10 cellular contexts compared by ENCODE assay signal in genomic region chr3:16378415-16378814, GRCh38.
DNase-seq lines count a peak whose midpoint lies in the region; ATAC-seq and TF ChIP-seq lines count a peak whose summit lies in the region.
"Had no signal": no experiment of that assay in that cellular context is flagged by ENCODE, and none has a peak within 500 bp of the region (broad histone marks: within the 10 kb centered on the region; RNA-seq: fewer than 3 reads in every experiment).

No MANE protein-coding gene starts in this region.

- TF ChIP-seq CTCF in osteoblast (IDR thresholded peaks at IDR 0.05; ENCODE audit: extremely low read depth, low read depth, low read length) (no peak), lower leg skin (IDR thresholded peaks at IDR 0.05) (no peak)

- peaks cover 17% of the 10 kb centered on the region for H3K9me3 Mint-ChIP-seq in activated CD4-positive, alpha-beta memory T cell treated with anti-CD3 and anti-CD28 coated beads for 36 hours
- H3K9me3 Mint-ChIP-seq in activated CD4-positive, alpha-beta memory T cell treated with anti-CD3 and anti-CD28 coated beads, Interleukin-2, amount 10 ng/mL, durations not matched to agents 7 days and 5 days, result peaks cover 25% of the 10 kb centered on the region
- H3K9me3 Mint-ChIP-seq in activated CD8-positive, alpha-beta T cell treated with anti-CD3 and anti-CD28 coated beads, Interleukin-2, amount 10 ng/mL, durations not matched to agents 7 days and 5 days (ENCODE audit: insufficient read depth), result peaks cover 18% of the 10 kb centered on the region

- TF ChIP-seq POLR2A in lower leg skin (IDR thresholded peaks at IDR 0.05), result no peak

- WGBS in lower leg skin, 2 donors, result 74% methylated on average over 3 of the region's 3 CpGs

- H3K4me2 ChIP-seq in osteoblast (ENCODE audit: insufficient read depth, low read length), result no peak overlapping the region

- CTCF ChIA-PET in activated CD4-positive, alpha-beta memory T cell treated with anti-CD3 and anti-CD28 coated beads for 36 hours (lab: Charles Lee), result interaction anchor here (0.6 to 1.1 kb wide), 2 partner anchors 59 to 88 kb away, joined by 3 read pairs; no protein-coding TSS in a partner anchor
- CTCF ChIA-PET in activated CD4-positive, alpha-beta memory T cell treated with anti-CD3 and anti-CD28 coated beads, Interleukin-2, amount 10 ng/mL, durations not matched to agents 7 days and 5 days (lab: Charles Lee), result interaction anchor here (1.4 kb wide), 1 partner anchor 173 kb away, joined by 3 read pairs; no protein-coding TSS in a partner anchor
- CTCF ChIA-PET in activated CD8-positive, alpha-beta T cell treated with anti-CD3 and anti-CD28 coated beads, Interleukin-2, amount 10 ng/mL, durations not matched to agents 7 days and 5 days (lab: Charles Lee), result interaction anchor here (0.9 to 1.0 kb wide), 2 partner anchors 74 to 130 kb away, joined by 3 read pairs; no protein-coding TSS in a partner anchor

- peaks cover 67% of the 10 kb centered on the region for H3K36me3 Mint-ChIP-seq in activated CD4-positive, alpha-beta memory T cell treated with anti-CD3 and anti-CD28 coated beads for 36 hours
- H3K36me3 Mint-ChIP-seq in activated CD4-positive, alpha-beta memory T cell treated with anti-CD3 and anti-CD28 coated beads, Interleukin-2, amount 10 ng/mL, durations not matched to agents 7 days and 5 days (ENCODE audit: low read depth), result peaks cover 95% of the 10 kb centered on the region
- H3K36me3 Mint-ChIP-seq in activated CD8-positive, alpha-beta T cell treated with anti-CD3 and anti-CD28 coated beads, Interleukin-2, amount 10 ng/mL, durations not matched to agents 7 days and 5 days (ENCODE audit: low read depth), result peaks cover 91% of the 10 kb centered on the region

- H3K79me2 ChIP-seq in osteoblast (ENCODE audit: insufficient read depth, low read length), result peaks cover 15% of the 10 kb centered on the region

- no peaks in the 10 kb centered on the region for H3K27me3 ChIP-seq in osteoblast (ENCODE audit: insufficient read depth, low read length)

- intact Hi-C loops in activated CD4-positive, alpha-beta memory T cell treated with anti-CD3 and anti-CD28 coated beads for 36 hours (cut with micrococcal nuclease), result loop anchor here (2.0 kb wide), 2 partner anchors 88 to 130 kb away; no protein-coding TSS in a partner anchor
- intact Hi-C loops in lower leg skin (cut with DNase I; ENCODE audit: low total_unique reads), result no loop called here
- intact Hi-C loops in cardiac septum (cut with DNase I), result no loop called here

- DNase-seq in activated CD4-positive, alpha-beta memory T cell treated with anti-CD3 and anti-CD28 coated beads for 36 hours, result no peak
- no peak for DNase-seq in activated CD4-positive, alpha-beta memory T cell treated with anti-CD3 and anti-CD28 coated beads, Interleukin-2, amount 10 ng/mL, durations not matched to agents 7 days and 5 days
- no peak for DNase-seq in activated CD8-positive, alpha-beta T cell treated with anti-CD3 and anti-CD28 coated beads, Interleukin-2, amount 10 ng/mL, durations not matched to agents 7 days and 5 days
- no peak for DNase-seq in osteoblast (ENCODE audit: insufficient read length, low spot score, missing footprints)
- no peak for DNase-seq in lower leg skin (ENCODE audit: low spot score in 2 of 2)
- no peak for DNase-seq in hypothalamus (lab: John Stamatoyannopoulos, UW)
- no peak for DNase-seq in cardiac septum (ENCODE audit: low spot score)
- DNase-seq: trophoblast cell had no signal

- H3K27me3 Mint-ChIP-seq in activated CD4-positive, alpha-beta memory T cell treated with anti-CD3 and anti-CD28 coated beads for 36 hours, result no peaks in the 10 kb centered on the region
- H3K27me3 Mint-ChIP-seq in activated CD4-positive, alpha-beta memory T cell treated with anti-CD3 and anti-CD28 coated beads, Interleukin-2, amount 10 ng/mL, durations not matched to agents 7 days and 5 days, result no peaks in the 10 kb centered on the region
- H3K27me3 Mint-ChIP-seq in activated CD8-positive, alpha-beta T cell treated with anti-CD3 and anti-CD28 coated beads, Interleukin-2, amount 10 ng/mL, durations not matched to agents 7 days and 5 days (ENCODE audit: low read depth), result no peaks in the 10 kb centered on the region

- peaks cover 8% of the 10 kb centered on the region for H3K4me1 ChIP-seq in osteoblast (ENCODE audit: insufficient read depth, low read length)

- H4K20me1 ChIP-seq in osteoblast (ENCODE audit: insufficient read depth, low read length), result peaks cover 18% of the 10 kb centered on the region

- no peak overlapping the region for H3K4me3 Mint-ChIP-seq in activated CD4-positive, alpha-beta memory T cell treated with anti-CD3 and anti-CD28 coated beads for 36 hours
- H3K4me3 Mint-ChIP-seq in activated CD4-positive, alpha-beta memory T cell treated with anti-CD3 and anti-CD28 coated beads, Interleukin-2, amount 10 ng/mL, durations not matched to agents 7 days and 5 days, result no peak overlapping the region
- H3K4me3 Mint-ChIP-seq in activated CD8-positive, alpha-beta T cell treated with anti-CD3 and anti-CD28 coated beads, Interleukin-2, amount 10 ng/mL, durations not matched to agents 7 days and 5 days, result no peak overlapping the region

- peak; percentile 5 for ATAC-seq in HG02870 (IDR thresholded peaks at IDR 0.05; ENCODE audit: unreplicated experiment)
- no peak for ATAC-seq in activated CD8-positive, alpha-beta T cell treated with anti-CD3 and anti-CD28 coated beads, Interleukin-2, amount 10 ng/mL, durations not matched to agents 7 days and 5 days
- ATAC-seq: esophagus mucosa had no signal

- H3K27ac Mint-ChIP-seq in activated CD4-positive, alpha-beta memory T cell treated with anti-CD3 and anti-CD28 coated beads for 36 hours, result peak overlapping the region; percentile 70
- H3K27ac Mint-ChIP-seq in activated CD4-positive, alpha-beta memory T cell treated with anti-CD3 and anti-CD28 coated beads, Interleukin-2, amount 10 ng/mL, durations not matched to agents 7 days and 5 days, result no peak overlapping the region
- H3K27ac Mint-ChIP-seq in activated CD8-positive, alpha-beta T cell treated with anti-CD3 and anti-CD28 coated beads, Interleukin-2, amount 10 ng/mL, durations not matched to agents 7 days and 5 days, result peak overlapping the region; percentile 85

- H3K9me3 ChIP-seq in osteoblast (ENCODE audit: low read depth, low read length), result no peaks in the 10 kb centered on the region

- peak overlapping the region; percentile 53 for H3K27ac ChIP-seq in osteoblast (ENCODE audit: low read depth, low read length)

- H3K4me3 ChIP-seq in osteoblast (ENCODE audit: insufficient read depth, low read length) (no peak overlapping the region), lower leg skin (ENCODE audit: low read depth, poor library complexity, severe bottlenecking) (no peak overlapping the region)

- POLR2A ChIA-PET in activated CD4-positive, alpha-beta memory T cell treated with anti-CD3 and anti-CD28 coated beads for 36 hours (lab: Charles Lee), result interaction anchor here (0.6 kb wide), 1 partner anchor 75 kb away, joined by 3 read pairs; no protein-coding TSS in a partner anchor
- POLR2A ChIA-PET in activated CD4-positive, alpha-beta memory T cell treated with anti-CD3 and anti-CD28 coated beads, Interleukin-2, amount 10 ng/mL, durations not matched to agents 7 days and 5 days (lab: Charles Lee), result no interaction called here
- POLR2A ChIA-PET in activated CD8-positive, alpha-beta T cell treated with anti-CD3 and anti-CD28 coated beads, Interleukin-2, amount 10 ng/mL, durations not matched to agents 7 days and 5 days (lab: Charles Lee), result interaction anchor here (1.4 to 3.3 kb wide), 2 partner anchors 134 to 138 kb away, joined by 3 to 12 read pairs; no protein-coding TSS in a partner anchor

- H3K4me1 Mint-ChIP-seq in activated CD4-positive, alpha-beta memory T cell treated with anti-CD3 and anti-CD28 coated beads for 36 hours (ENCODE audit: low read depth), result peaks cover 80% of the 10 kb centered on the region
- H3K4me1 Mint-ChIP-seq in activated CD4-positive, alpha-beta memory T cell treated with anti-CD3 and anti-CD28 coated beads, Interleukin-2, amount 10 ng/mL, durations not matched to agents 7 days and 5 days, result peaks cover 54% of the 10 kb centered on the region
- H3K4me1 Mint-ChIP-seq in activated CD8-positive, alpha-beta T cell treated with anti-CD3 and anti-CD28 coated beads, Interleukin-2, amount 10 ng/mL, durations not matched to agents 7 days and 5 days (ENCODE audit: low read depth), result peaks cover 82% of the 10 kb centered on the region

- peaks cover 25% of the 10 kb centered on the region for H3K36me3 ChIP-seq in osteoblast (ENCODE audit: insufficient read depth, low read length)

- H2AFZ ChIP-seq in osteoblast (ENCODE audit: low read length), result no peak overlapping the region
